ENCODE assay signal across 22 cellular contexts in genomic region chr11:60919320-60919719, GRCh38. TPM values are rescaled to one million over a fixed set of nuclear protein-coding genes. Genes with fewer than 3 reads are reported as not detected.
DNase-seq lines count a peak whose midpoint lies in the region; ATAC-seq, FAIRE-seq and TF ChIP-seq lines count a peak whose summit lies in the region.
"Had no signal": no experiment of that assay in that cellular context is flagged by ENCODE, and none has a peak within 500 bp of the region (broad histone marks: within the 10 kb centered on the region; RNA-seq: fewer than 3 reads in every experiment).

No MANE protein-coding gene starts in this region.

- peaks cover 51% of the 10 kb centered on the region for H3K4me1 Mint-ChIP-seq in stimulated activated naive CD8-positive, alpha-beta T cell treated with anti-CD3 and anti-CD28 coated beads, Interleukin-15, Interleukin-2, amounts not matched to agents 100 ng/mL and 50 ng/mL, for 24 hours (ENCODE audit: low read depth)
- H3K4me1 Mint-ChIP-seq in stimulated activated naive CD8-positive, alpha-beta T cell treated with anti-CD3 and anti-CD28 coated beads, Interleukin-15, amount 100 ng/mL, for 72 hours, result peaks cover 46% of the 10 kb centered on the region
- H3K4me1 Mint-ChIP-seq in activated B cell treated with CpG ODN at 0.5 μM for 24 hours (peaks cover 62% of the 10 kb centered on the region), type B pancreatic cell (ENCODE audit: unreplicated experiment) (peaks cover 23% of the 10 kb centered on the region)

- no peak overlapping the region for H3K4me3 ChIP-seq in epithelial cell of esophagus (ENCODE audit: low read length)
- H3K4me3 ChIP-seq: GM23338, heart left ventricle had no signal

- peaks cover 63% of the 10 kb centered on the region for H3K36me3 Mint-ChIP-seq in stimulated activated naive CD8-positive, alpha-beta T cell treated with anti-CD3 and anti-CD28 coated beads, Interleukin-15, Interleukin-2, amounts not matched to agents 100 ng/mL and 50 ng/mL, for 24 hours (ENCODE audit: low read depth)
- peaks cover 65% of the 10 kb centered on the region for H3K36me3 Mint-ChIP-seq in activated B cell treated with CpG ODN at 0.5 μM for 24 hours (ENCODE audit: low read depth)
- peaks cover 11% of the 10 kb centered on the region for H3K36me3 Mint-ChIP-seq in type B pancreatic cell

- FAIRE-seq in D721Med (lab: Jason Lieb, UNC), result no peak
- FAIRE-seq: A204.1, small intestine had no signal

- H3K4me3 Mint-ChIP-seq in stimulated activated naive CD8-positive, alpha-beta T cell treated with anti-CD3 and anti-CD28 coated beads, Interleukin-15, Interleukin-2, amounts not matched to agents 100 ng/mL and 50 ng/mL, for 24 hours, result no peak overlapping the region
- H3K4me3 Mint-ChIP-seq in stimulated activated naive CD8-positive, alpha-beta T cell treated with anti-CD3 and anti-CD28 coated beads, Interleukin-15, amount 100 ng/mL, for 72 hours, result no peak overlapping the region
- peak overlapping the region; percentile 60 for H3K4me3 Mint-ChIP-seq in activated B cell treated with CpG ODN at 0.5 μM for 24 hours
- no peak overlapping the region for H3K4me3 Mint-ChIP-seq in type B pancreatic cell
- H3K4me3 Mint-ChIP-seq: activated naive CD4-positive, alpha-beta T cell treated with anti-CD3 and anti-CD28 coated beads for 36 hours; CD8-positive, alpha-beta T cell; GM23338; stimulated activated effector memory CD8-positive, alpha-beta T cell treated with anti-CD3 and anti-CD28 coated beads, Interleukin-12 subunit alpha, Interleukin-12 subunit beta, amount 100 ng/mL, for 72 hours had no signal

- peak overlapping the region; percentile 65 for H3K27ac Mint-ChIP-seq in stimulated activated naive CD8-positive, alpha-beta T cell treated with anti-CD3 and anti-CD28 coated beads, Interleukin-15, Interleukin-2, amounts not matched to agents 100 ng/mL and 50 ng/mL, for 24 hours
- peak overlapping the region in 1 of 2 donors; percentile 48 for H3K27ac Mint-ChIP-seq in stimulated activated naive CD8-positive, alpha-beta T cell treated with anti-CD3 and anti-CD28 coated beads, Interleukin-15, amount 100 ng/mL, for 72 hours
- H3K27ac Mint-ChIP-seq in activated B cell treated with CpG ODN at 0.5 μM for 24 hours, result peak overlapping the region; percentile 82
- H3K27ac Mint-ChIP-seq in type B pancreatic cell, result peak overlapping the region; percentile 55
- H3K27ac Mint-ChIP-seq: activated naive CD4-positive, alpha-beta T cell treated with anti-CD3 and anti-CD28 coated beads for 36 hours; CD8-positive, alpha-beta T cell; GM23338; stimulated activated effector memory CD8-positive, alpha-beta T cell treated with anti-CD3 and anti-CD28 coated beads, Interleukin-12 subunit alpha, Interleukin-12 subunit beta, amount 100 ng/mL, for 72 hours had no signal

- POLR2A ChIA-PET in activated B cell treated with CpG ODN at 0.5 μM for 24 hours (lab: Charles Lee), result interaction anchor here (0.6 to 9.3 kb wide), 8 partner anchors 13 to 1832 kb away, joined by 3 to 191 read pairs (median 4); partner anchors contain the start of genes CD6 and SLC15A3

- CTCF ChIA-PET in activated B cell treated with CpG ODN at 0.5 μM for 24 hours (lab: Charles Lee), result interaction anchor here (1.5 kb wide), 1 partner anchor 50 kb away, joined by 6 read pairs; no protein-coding TSS in a partner anchor

- intact Hi-C loops in activated B cell treated with CpG ODN at 0.5 μM for 24 hours (cut with micrococcal nuclease), result loop anchor here (1.0 to 5.0 kb wide), 2 partner anchors 13 to 103 kb away; no protein-coding TSS in a partner anchor

- no peak for ATAC-seq in stimulated activated naive CD8-positive, alpha-beta T cell treated with anti-CD3 and anti-CD28 coated beads, Interleukin-15, amount 100 ng/mL, for 72 hours
- peak; percentile 16 for ATAC-seq in activated B cell treated with CpG ODN at 0.5 μM for 24 hours (ENCODE audit: low read depth)
- ATAC-seq: CD8-positive, alpha-beta T cell; GM23338; heart left ventricle; stimulated activated effector memory CD8-positive, alpha-beta T cell treated with anti-CD3 and anti-CD28 coated beads, Interleukin-12 subunit alpha, Interleukin-12 subunit beta, amount 100 ng/mL, for 72 hours had no signal

- TF ChIP-seq CTCF in activated B cell treated with CpG ODN at 0.5 μM for 24 hours (IDR thresholded peaks at IDR 0.05) (no peak), epithelial cell of esophagus (IDR thresholded peaks at IDR 0.05; ENCODE audit: insufficient read depth, low read depth, low read length, missing control alignments) (no peak), type B pancreatic cell (conservative IDR thresholded peaks at IDR 0.05) (no peak), D721Med (IDR thresholded peaks at IDR 0.05; ENCODE audit: insufficient read depth, missing control alignments) (no peak)

- DNase-seq in stimulated activated naive CD8-positive, alpha-beta T cell treated with anti-CD3 and anti-CD28 coated beads, Interleukin-15, amount 100 ng/mL, for 72 hours, result no peak
- DNase-seq in activated B cell treated with CpG ODN at 0.5 μM for 24 hours (no peak), epithelial cell of esophagus (ENCODE audit: low read depth) (peak; percentile 53), type B pancreatic cell (ENCODE audit: extremely low spot score, unreplicated experiment) (no peak), D721Med (ENCODE audit: insufficient read length, low spot score) (no peak), NCI-H1048 (lab: John Stamatoyannopoulos, UW) (no peak), SKM-1 treated with dmso at 0.1 percent for 144 hours (lab: John Stamatoyannopoulos, UW; ENCODE audit: unreplicated experiment) (no peak)
- DNase-seq: activated CD4-positive, alpha-beta T cell treated with anti-CD3 and anti-CD28 coated beads for 4 hours; CD8-positive, alpha-beta T cell; DND-41; heart left ventricle; islet precursor cell; NCI-H1092 treated with DMSO at 0.1 percent for 48 hours; NCI-H748 treated with DMSO at 0.1 percent for 48 hours had no signal

- no peaks in the 10 kb centered on the region for H3K27me3 Mint-ChIP-seq in stimulated activated naive CD8-positive, alpha-beta T cell treated with anti-CD3 and anti-CD28 coated beads, Interleukin-15, Interleukin-2, amounts not matched to agents 100 ng/mL and 50 ng/mL, for 24 hours
- no peaks in the 10 kb centered on the region for H3K27me3 Mint-ChIP-seq in stimulated activated naive CD8-positive, alpha-beta T cell treated with anti-CD3 and anti-CD28 coated beads, Interleukin-15, amount 100 ng/mL, for 72 hours
- H3K27me3 Mint-ChIP-seq in activated B cell treated with CpG ODN at 0.5 μM for 24 hours (no peaks in the 10 kb centered on the region), type B pancreatic cell (no peaks in the 10 kb centered on the region)

- no peaks in the 10 kb centered on the region for H3K9me3 Mint-ChIP-seq in stimulated activated naive CD8-positive, alpha-beta T cell treated with anti-CD3 and anti-CD28 coated beads, Interleukin-15, Interleukin-2, amounts not matched to agents 100 ng/mL and 50 ng/mL, for 24 hours
- no peaks in the 10 kb centered on the region for H3K9me3 Mint-ChIP-seq in stimulated activated naive CD8-positive, alpha-beta T cell treated with anti-CD3 and anti-CD28 coated beads, Interleukin-15, amount 100 ng/mL, for 72 hours
- H3K9me3 Mint-ChIP-seq in activated B cell treated with CpG ODN at 0.5 μM for 24 hours, result no peaks in the 10 kb centered on the region
- H3K9me3 Mint-ChIP-seq in type B pancreatic cell, result no peaks in the 10 kb centered on the region
- H3K9me3 Mint-ChIP-seq: activated naive CD4-positive, alpha-beta T cell treated with anti-CD3 and anti-CD28 coated beads for 36 hours; CD8-positive, alpha-beta T cell; GM23338; stimulated activated effector memory CD8-positive, alpha-beta T cell treated with anti-CD3 and anti-CD28 coated beads, Interleukin-12 subunit alpha, Interleukin-12 subunit beta, amount 100 ng/mL, for 72 hours had no signal

RNA-seq across cellular contexts. Expression of gene TMEM132A, which starts 4.9 kb away (rescaled TPM):
- total RNA-seq in activated B cell treated with CpG ODN at 0.5 μM for 24 hours, result 8.2 and 8.7 TPM in 2 replicates
- 162 and 218 TPM in 2 replicates for total RNA-seq in type B pancreatic cell (ENCODE audit: low replicate concordance)
- total RNA-seq: CD8-positive, alpha-beta T cell had no signal

RNA-seq across cellular contexts. Expression of gene TMEM109, which starts 5.4 kb away (rescaled TPM):
- total RNA-seq in activated B cell treated with CpG ODN at 0.5 μM for 24 hours (117 and 121 TPM in 2 replicates), type B pancreatic cell (ENCODE audit: low replicate concordance) (83.0 and 97.5 TPM in 2 replicates)

RNA-seq across cellular contexts. Expression of gene PRPF19, which starts 12.9 kb away (rescaled TPM):
- total RNA-seq in activated B cell treated with CpG ODN at 0.5 μM for 24 hours (143 and 164 TPM in 2 replicates), type B pancreatic cell (ENCODE audit: low replicate concordance) (105 and 120 TPM in 2 replicates)

RNA-seq across cellular contexts. Expression of gene SLC15A3, which starts 32.7 kb away (rescaled TPM):
- total RNA-seq in activated B cell treated with CpG ODN at 0.5 μM for 24 hours (76.4 and 77.8 TPM in 2 replicates), type B pancreatic cell (ENCODE audit: low replicate concordance) (2.3 and 3.5 TPM in 2 replicates)

RNA-seq across cellular contexts. Expression of gene ZP1, which starts 52.0 kb away (rescaled TPM):
- total RNA-seq in activated B cell treated with CpG ODN at 0.5 μM for 24 hours (not detected in 2 replicates), type B pancreatic cell (ENCODE audit: low replicate concordance) (not detected in 2 replicates)
- total RNA-seq: activated naive CD4-positive, alpha-beta T cell treated with anti-CD3 and anti-CD28 coated beads for 36 hours; cardiac septum; CD8-positive, alpha-beta T cell; GM23338; urinary bladder had no signal

Comparison
In these comparisons a context has a peak if more than half of its experiments do, and no peak if none do; other contexts are left out.
1. RNA of gene TMEM132A, which starts 4.9 kb away (total RNA-seq): 162 to 218 TPM in type B pancreatic cell; 8.2 to 8.7 TPM in activated B cell treated with CpG ODN at 0.5 μM for 24 hours; every median in the first group is over 10 times any median in the second.